In genomic region chr10:85138046-85138445, GRCh38 we compare ENCODE assay signal across 8 cellular contexts.
"Had no signal": no experiment of that assay in that cellular context is flagged by ENCODE, and none has a peak within 500 bp of the region (broad histone marks: within the 10 kb centered on the region; RNA-seq: fewer than 3 reads in every experiment).

No MANE protein-coding gene starts in this region.

- DNase-seq: GM23248, GOT3, H7, HFFc6, IMR-90 had no signal

- ATAC-seq: HCT116, K562 had no signal

- H3K4me1 ChIP-seq: HAP-1 had no signal

- H3K27ac Mint-ChIP-seq: HFFc6 had no signal

- H3K9me3 ChIP-seq: HAP-1 had no signal

- H3K27ac ChIP-seq: GM23248 had no signal

- H3K4me3 ChIP-seq: GM23248, HAP-1, K562 had no signal

- H3K36me3 ChIP-seq: HAP-1 had no signal
